1 cellular context compared by ENCODE assay signal in genomic region chr4:173334085-173334890, GRCh38.
TF ChIP-seq lines count a peak whose summit lies in the region.

TSS of gene HMGB2 (minus strand) at chr4:173334358. CDS start at chr4:173333649, 709 bp downstream.

TF ChIP-seq in A549, 52 proteins besides CTCF, POLR2A, EP300 and RAD21 (continued from another document):
- no peak for TF ChIP-seq HES2 (IDR thresholded peaks at IDR 0.05)
- no peak for TF ChIP-seq GATA3 (IDR thresholded peaks at IDR 0.05; ENCODE audit: borderline replicate concordance)
- no peak for TF ChIP-seq FOXS1 (CRISPR knock-in tag; IDR thresholded peaks at IDR 0.05)
- TF ChIP-seq HMGXB4 (CRISPR knock-in tag; IDR thresholded peaks at IDR 0.05; ENCODE audit: borderline replicate concordance), result no peak
- peak; percentile 39; the same call in 1 of the 2 replicates for TF ChIP-seq REST (IDR thresholded peaks at IDR 0.05)
- peak; percentile 73; the same call in 1 of the 2 replicates for TF ChIP-seq E2F6 (IDR thresholded peaks at IDR 0.05; ENCODE audit: borderline replicate concordance, low read depth)
- TF ChIP-seq SREBF2 (IDR thresholded peaks at IDR 0.05), result no peak
- TF ChIP-seq ZNF302 (CRISPR knock-in tag; IDR thresholded peaks at IDR 0.05), result no peak
- TF ChIP-seq MYC (IDR thresholded peaks at IDR 0.05; ENCODE audit: borderline replicate concordance, low read length), result no peak
- no peak for TF ChIP-seq HEYL (CRISPR knock-in tag; IDR thresholded peaks at IDR 0.05)
- no peak for TF ChIP-seq FOSL2 (IDR thresholded peaks at IDR 0.05)
- no peak for TF ChIP-seq FOSL2 (CRISPR knock-in tag; IDR thresholded peaks at IDR 0.05)
- no peak for TF ChIP-seq POLR2AphosphoS2 (conservative IDR thresholded peaks at IDR 0.05; ENCODE audit: low read length)
- no peak for TF ChIP-seq RNF2 (IDR thresholded peaks at IDR 0.05; ENCODE audit: borderline replicate concordance, low read depth)
- TF ChIP-seq BHLHE40 (IDR thresholded peaks at IDR 0.05; ENCODE audit: low read depth, low read length), result no peak
- TF ChIP-seq USF2 (IDR thresholded peaks at IDR 0.05), result peak; percentile 51; the same call in 1 of the 2 replicates
- no peak for TF ChIP-seq SMC3 (IDR thresholded peaks at IDR 0.05)
